Comparison of ENCODE assay signal across 1 cellular context in the genomic region with DNA sequence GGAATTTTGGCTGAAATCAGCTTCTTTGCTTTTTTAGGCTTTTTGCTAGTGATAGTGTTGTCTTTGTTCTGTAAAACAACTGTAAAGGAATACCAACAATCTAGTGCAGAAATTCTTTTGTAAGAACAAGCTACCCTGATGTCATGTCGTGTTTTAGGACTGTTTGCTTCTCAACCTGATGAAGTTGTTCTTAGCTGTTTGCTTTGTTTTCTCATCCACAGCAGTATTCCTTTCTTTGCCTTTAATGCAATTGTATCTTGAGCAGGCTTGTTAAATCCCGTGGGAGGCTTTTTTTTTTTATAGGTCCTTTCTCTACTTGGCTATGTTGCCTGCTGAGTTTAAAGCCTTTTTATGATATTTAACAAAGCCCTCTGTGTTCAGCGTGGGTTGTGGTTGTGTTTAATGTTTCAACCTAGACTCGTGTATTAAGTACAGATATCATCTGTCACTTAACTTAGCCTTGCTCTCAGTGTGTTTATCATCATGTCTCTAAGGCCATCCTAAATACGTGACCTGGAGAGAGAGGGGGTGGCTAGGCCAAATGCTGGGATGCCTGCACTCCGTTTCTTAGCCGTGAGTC.
TF ChIP-seq lines count a peak whose summit lies in the region.

No MANE protein-coding gene starts in this region.

TF ChIP-seq in HEK293, 187 proteins besides CTCF, POLR2A, EP300 and RAD21 (continued from another document):
- TF ChIP-seq ZNF624 (tag by site-specific recombination; IDR thresholded peaks at IDR 0.05) (no peak), ZNF837 (tag by site-specific recombination; IDR thresholded peaks at IDR 0.05) (no peak), ZNF610 (tag by site-specific recombination; IDR thresholded peaks at IDR 0.05; ENCODE audit: borderline replicate concordance) (peak; percentile 55; the same call in 1 of the 2 replicates), MYNN (tag by site-specific recombination; IDR thresholded peaks at IDR 0.05; ENCODE audit: borderline replicate concordance) (no peak), HOXD13 (CRISPR knock-in tag; IDR thresholded peaks at IDR 0.05; ENCODE audit: borderline replicate concordance) (no peak), ZNF596 (tag by site-specific recombination; IDR thresholded peaks at IDR 0.05) (0 out of 2 replicates have a peak, but pooled peaks have one; percentile 13), MZF1 (tag by site-specific recombination; IDR thresholded peaks at IDR 0.05; ENCODE audit: borderline replicate concordance) (no peak), ZNF169 (tag by site-specific recombination; IDR thresholded peaks at IDR 0.05) (no peak), YY2 (tag by site-specific recombination; IDR thresholded peaks at IDR 0.05) (no peak), IKZF3 (tag by site-specific recombination; IDR thresholded peaks at IDR 0.05) (no peak), SCRT2 (tag by site-specific recombination; IDR thresholded peaks at IDR 0.05) (no peak), ZNF785 (tag by site-specific recombination; IDR thresholded peaks at IDR 0.05) (no peak), ZNF776 (tag by site-specific recombination; IDR thresholded peaks at IDR 0.05; ENCODE audit: borderline replicate concordance) (no peak), ZNF747 (tag by site-specific recombination; IDR thresholded peaks at IDR 0.05) (no peak), REPIN1 (tag by site-specific recombination; IDR thresholded peaks at IDR 0.05; ENCODE audit: low read depth) (no peak), ZBTB21 (tag by site-specific recombination; IDR thresholded peaks at IDR 0.05) (no peak)
- TF ChIP-seq, protein P1, sequence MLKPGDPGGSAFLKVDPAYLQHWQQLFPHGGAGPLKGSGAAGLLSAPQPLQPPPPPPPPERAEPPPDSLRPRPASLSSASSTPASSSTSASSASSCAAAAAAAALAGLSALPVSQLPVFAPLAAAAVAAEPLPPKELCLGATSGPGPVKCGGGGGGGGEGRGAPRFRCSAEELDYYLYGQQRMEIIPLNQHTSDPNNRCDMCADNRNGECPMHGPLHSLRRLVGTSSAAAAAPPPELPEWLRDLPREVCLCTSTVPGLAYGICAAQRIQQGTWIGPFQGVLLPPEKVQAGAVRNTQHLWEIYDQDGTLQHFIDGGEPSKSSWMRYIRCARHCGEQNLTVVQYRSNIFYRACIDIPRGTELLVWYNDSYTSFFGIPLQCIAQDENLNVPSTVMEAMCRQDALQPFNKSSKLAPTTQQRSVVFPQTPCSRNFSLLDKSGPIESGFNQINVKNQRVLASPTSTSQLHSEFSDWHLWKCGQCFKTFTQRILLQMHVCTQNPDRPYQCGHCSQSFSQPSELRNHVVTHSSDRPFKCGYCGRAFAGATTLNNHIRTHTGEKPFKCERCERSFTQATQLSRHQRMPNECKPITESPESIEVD (tag by site-specific recombination; IDR thresholded peaks at IDR 0.05), result peak; percentile 74
- TF ChIP-seq, protein P2, sequence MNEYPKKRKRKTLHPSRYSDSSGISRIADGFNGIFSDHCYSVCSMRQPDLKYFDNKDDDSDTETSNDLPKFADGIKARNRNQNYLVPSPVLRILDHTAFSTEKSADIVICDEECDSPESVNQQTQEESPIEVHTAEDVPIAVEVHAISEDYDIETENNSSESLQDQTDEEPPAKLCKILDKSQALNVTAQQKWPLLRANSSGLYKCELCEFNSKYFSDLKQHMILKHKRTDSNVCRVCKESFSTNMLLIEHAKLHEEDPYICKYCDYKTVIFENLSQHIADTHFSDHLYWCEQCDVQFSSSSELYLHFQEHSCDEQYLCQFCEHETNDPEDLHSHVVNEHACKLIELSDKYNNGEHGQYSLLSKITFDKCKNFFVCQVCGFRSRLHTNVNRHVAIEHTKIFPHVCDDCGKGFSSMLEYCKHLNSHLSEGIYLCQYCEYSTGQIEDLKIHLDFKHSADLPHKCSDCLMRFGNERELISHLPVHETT (tag by site-specific recombination; IDR thresholded peaks at IDR 0.05), result no peak
- TF ChIP-seq, protein P3, sequence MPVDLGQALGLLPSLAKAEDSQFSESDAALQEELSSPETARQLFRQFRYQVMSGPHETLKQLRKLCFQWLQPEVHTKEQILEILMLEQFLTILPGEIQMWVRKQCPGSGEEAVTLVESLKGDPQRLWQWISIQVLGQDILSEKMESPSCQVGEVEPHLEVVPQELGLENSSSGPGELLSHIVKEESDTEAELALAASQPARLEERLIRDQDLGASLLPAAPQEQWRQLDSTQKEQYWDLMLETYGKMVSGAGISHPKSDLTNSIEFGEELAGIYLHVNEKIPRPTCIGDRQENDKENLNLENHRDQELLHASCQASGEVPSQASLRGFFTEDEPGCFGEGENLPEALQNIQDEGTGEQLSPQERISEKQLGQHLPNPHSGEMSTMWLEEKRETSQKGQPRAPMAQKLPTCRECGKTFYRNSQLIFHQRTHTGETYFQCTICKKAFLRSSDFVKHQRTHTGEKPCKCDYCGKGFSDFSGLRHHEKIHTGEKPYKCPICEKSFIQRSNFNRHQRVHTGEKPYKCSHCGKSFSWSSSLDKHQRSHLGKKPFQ (tag by site-specific recombination; IDR thresholded peaks at IDR 0.05), result no peak
- TF ChIP-seq, protein P4, sequence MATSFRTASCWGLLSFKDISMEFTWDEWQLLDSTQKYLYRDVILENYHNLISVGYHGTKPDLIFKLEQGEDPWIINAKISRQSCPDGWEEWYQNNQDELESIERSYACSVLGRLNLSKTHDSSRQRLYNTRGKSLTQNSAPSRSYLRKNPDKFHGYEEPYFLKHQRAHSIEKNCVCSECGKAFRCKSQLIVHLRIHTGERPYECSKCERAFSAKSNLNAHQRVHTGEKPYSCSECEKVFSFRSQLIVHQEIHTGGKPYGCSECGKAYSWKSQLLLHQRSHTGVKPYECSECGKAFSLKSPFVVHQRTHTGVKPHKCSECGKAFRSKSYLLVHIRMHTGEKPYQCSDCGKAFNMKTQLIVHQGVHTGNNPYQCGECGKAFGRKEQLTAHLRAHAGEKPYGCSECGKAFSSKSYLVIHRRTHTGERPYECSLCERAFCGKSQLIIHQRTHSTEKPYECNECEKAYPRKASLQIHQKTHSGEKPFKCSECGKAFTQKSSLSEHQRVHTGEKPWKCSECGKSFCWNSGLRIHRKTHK (tag by site-specific recombination; IDR thresholded peaks at IDR 0.05), result no peak
- TF ChIP-seq, protein P5, sequence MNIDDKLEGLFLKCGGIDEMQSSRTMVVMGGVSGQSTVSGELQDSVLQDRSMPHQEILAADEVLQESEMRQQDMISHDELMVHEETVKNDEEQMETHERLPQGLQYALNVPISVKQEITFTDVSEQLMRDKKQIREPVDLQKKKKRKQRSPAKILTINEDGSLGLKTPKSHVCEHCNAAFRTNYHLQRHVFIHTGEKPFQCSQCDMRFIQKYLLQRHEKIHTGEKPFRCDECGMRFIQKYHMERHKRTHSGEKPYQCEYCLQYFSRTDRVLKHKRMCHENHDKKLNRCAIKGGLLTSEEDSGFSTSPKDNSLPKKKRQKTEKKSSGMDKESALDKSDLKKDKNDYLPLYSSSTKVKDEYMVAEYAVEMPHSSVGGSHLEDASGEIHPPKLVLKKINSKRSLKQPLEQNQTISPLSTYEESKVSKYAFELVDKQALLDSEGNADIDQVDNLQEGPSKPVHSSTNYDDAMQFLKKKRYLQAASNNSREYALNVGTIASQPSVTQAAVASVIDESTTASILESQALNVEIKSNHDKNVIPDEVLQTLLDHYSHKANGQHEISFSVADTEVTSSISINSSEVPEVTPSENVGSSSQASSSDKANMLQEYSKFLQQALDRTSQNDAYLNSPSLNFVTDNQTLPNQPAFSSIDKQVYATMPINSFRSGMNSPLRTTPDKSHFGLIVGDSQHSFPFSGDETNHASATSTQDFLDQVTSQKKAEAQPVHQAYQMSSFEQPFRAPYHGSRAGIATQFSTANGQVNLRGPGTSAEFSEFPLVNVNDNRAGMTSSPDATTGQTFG (tag by site-specific recombination; IDR thresholded peaks at IDR 0.05; ENCODE audit: borderline replicate concordance), result no peak
- TF ChIP-seq, protein P6, sequence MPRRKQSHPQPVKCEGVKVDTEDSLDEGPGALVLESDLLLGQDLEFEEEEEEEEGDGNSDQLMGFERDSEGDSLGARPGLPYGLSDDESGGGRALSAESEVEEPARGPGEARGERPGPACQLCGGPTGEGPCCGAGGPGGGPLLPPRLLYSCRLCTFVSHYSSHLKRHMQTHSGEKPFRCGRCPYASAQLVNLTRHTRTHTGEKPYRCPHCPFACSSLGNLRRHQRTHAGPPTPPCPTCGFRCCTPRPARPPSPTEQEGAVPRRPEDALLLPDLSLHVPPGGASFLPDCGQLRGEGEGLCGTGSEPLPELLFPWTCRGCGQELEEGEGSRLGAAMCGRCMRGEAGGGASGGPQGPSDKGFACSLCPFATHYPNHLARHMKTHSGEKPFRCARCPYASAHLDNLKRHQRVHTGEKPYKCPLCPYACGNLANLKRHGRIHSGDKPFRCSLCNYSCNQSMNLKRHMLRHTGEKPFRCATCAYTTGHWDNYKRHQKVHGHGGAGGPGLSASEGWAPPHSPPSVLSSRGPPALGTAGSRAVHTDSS (tag by site-specific recombination; IDR thresholded peaks at IDR 0.05), result no peak
- TF ChIP-seq, protein P7, sequence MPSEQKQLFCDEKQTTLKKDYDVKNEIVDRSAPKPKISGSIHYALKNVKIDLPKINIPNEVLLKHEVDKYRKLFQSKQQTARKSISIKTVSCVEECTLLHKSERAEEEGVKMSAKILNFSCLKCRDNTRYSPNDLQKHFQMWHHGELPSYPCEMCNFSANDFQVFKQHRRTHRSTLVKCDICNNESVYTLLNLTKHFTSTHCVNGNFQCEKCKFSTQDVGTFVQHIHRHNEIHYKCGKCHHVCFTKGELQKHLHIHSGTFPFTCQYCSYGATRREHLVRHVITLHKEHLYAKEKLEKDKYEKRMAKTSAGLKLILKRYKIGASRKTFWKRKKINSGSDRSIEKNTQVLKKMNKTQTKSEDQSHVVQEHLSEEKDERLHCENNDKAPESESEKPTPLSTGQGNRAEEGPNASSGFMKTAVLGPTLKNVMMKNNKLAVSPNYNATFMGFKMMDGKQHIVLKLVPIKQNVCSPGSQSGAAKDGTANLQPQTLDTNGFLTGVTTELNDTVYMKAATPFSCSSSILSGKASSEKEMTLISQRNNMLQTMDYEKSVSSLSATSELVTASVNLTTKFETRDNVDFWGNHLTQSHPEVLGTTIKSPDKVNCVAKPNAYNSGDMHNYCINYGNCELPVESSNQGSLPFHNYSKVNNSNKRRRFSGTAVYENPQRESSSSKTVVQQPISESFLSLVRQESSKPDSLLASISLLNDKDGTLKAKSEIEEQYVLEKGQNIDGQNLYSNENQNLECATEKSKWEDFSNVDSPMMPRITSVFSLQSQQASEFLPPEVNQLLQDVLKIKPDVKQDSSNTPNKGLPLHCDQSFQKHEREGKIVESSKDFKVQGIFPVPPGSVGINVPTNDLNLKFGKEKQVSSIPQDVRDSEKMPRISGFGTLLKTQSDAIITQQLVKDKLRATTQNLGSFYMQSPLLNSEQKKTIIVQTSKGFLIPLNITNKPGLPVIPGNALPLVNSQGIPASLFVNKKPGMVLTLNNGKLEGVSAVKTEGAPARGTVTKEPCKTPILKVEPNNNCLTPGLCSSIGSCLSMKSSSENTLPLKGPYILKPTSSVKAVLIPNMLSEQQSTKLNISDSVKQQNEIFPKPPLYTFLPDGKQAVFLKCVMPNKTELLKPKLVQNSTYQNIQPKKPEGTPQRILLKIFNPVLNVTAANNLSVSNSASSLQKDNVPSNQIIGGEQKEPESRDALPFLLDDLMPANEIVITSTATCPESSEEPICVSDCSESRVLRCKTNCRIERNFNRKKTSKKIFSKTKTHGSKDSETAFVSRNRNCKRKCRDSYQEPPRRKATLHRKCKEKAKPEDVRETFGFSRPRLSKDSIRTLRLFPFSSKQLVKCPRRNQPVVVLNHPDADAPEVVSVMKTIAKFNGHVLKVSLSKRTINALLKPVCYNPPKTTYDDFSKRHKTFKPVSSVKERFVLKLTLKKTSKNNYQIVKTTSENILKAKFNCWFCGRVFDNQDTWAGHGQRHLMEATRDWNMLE (tag by site-specific recombination; conservative IDR thresholded peaks at IDR 0.05; ENCODE audit: low read depth), result no peak
- TF ChIP-seq, protein P8, sequence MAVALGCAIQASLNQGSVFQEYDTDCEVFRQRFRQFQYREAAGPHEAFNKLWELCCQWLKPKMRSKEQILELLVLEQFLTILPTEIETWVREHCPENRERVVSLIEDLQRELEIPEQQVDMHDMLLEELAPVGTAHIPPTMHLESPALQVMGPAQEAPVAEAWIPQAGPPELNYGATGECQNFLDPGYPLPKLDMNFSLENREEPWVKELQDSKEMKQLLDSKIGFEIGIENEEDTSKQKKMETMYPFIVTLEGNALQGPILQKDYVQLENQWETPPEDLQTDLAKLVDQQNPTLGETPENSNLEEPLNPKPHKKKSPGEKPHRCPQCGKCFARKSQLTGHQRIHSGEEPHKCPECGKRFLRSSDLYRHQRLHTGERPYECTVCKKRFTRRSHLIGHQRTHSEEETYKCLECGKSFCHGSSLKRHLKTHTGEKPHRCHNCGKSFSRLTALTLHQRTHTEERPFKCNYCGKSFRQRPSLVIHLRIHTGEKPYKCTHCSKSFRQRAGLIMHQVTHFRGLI (tag by site-specific recombination; IDR thresholded peaks at IDR 0.05), result no peak
